Comparison of ENCODE assay signal across 8 cellular contexts in genomic region chr5:72307968-72308852, GRCh38. TPM values are rescaled to one million over a fixed set of nuclear protein-coding genes. Genes with fewer than 3 reads are reported as not detected.
DNase-seq lines count a peak whose midpoint lies in the region; ATAC-seq and TF ChIP-seq lines count a peak whose summit lies in the region.

No MANE protein-coding gene starts in this region.

- H3K4me3 Mint-ChIP-seq in endothelial cell (ENCODE audit: unreplicated experiment) (peak overlapping the region; percentile 87), mesothelial cell of epicardium (peak overlapping the region; percentile 80)

- H3K9ac ChIP-seq in HUES48 (ENCODE audit: low read depth, low read length): peak overlapping the region; percentile 92

- H3K4me3 ChIP-seq in HUES48 (ENCODE audit: low read depth, low read length): peak overlapping the region; percentile 94

- DNase-seq in DMS 273 (lab: John Stamatoyannopoulos, UW; ENCODE audit: unreplicated experiment) (peak; percentile 99), NOMO-1 treated with dmso at 0.1 percent for 144 hours (lab: John Stamatoyannopoulos, UW; ENCODE audit: unreplicated experiment) (peak; percentile 97), endothelial cell (ENCODE audit: low spot score) (peak; percentile 97), mesothelial cell of epicardium (ENCODE audit: low spot score in 2 of 2, unreplicated experiment in 2 of 2) (peak; percentile 95 to 97)
- peak; percentile 95 for DNase-seq in activated CD8-positive, alpha-beta memory T cell treated with anti-CD3 and anti-CD28 coated beads, Interleukin-2, amount 50 U/mL, for 4 hours
- peak; percentile 92 to 94 for DNase-seq in stimulated activated CD8-positive, alpha-beta memory T cell treated with anti-CD3 and anti-CD28 coated beads, Interleukin-15, amount 100 ng/mL, for 4 hours (ENCODE audit: low read depth in 2 of 2)

- TF ChIP-seq CTCF in endothelial cell (IDR thresholded peaks at IDR 0.05; ENCODE audit: unreplicated experiment): peak; percentile 52
- peak; percentile 69 for TF ChIP-seq CTCF in mesothelial cell of epicardium (IDR thresholded peaks at IDR 0.05; ENCODE audit: unreplicated experiment)

- no peaks in the 10 kb centered on the region for H3K27me3 ChIP-seq in HUES48 (ENCODE audit: control insufficient read depth, insufficient read depth, low read length)

- peak overlapping the region; percentile 76 for H3K27ac Mint-ChIP-seq in endothelial cell (ENCODE audit: unreplicated experiment)
- peak overlapping the region; percentile 98 for H3K27ac Mint-ChIP-seq in mesothelial cell of epicardium

- peak; percentile 90 for ATAC-seq in GM21423 (IDR thresholded peaks at IDR 0.05; ENCODE audit: unreplicated experiment)

- peaks cover 41% of the 10 kb centered on the region for H3K36me3 ChIP-seq in HUES48 (ENCODE audit: control insufficient read depth, insufficient read depth, low read length)

- H3K9me3 ChIP-seq in HUES48 (ENCODE audit: control insufficient read depth, insufficient read depth, low read length): no peaks in the 10 kb centered on the region

- H3K27me3 Mint-ChIP-seq in endothelial cell (ENCODE audit: unreplicated experiment) (no peaks in the 10 kb centered on the region), mesothelial cell of epicardium (ENCODE audit: low read depth) (no peaks in the 10 kb centered on the region)

- peak overlapping the region; percentile 96 for H3K27ac ChIP-seq in HUES48 (ENCODE audit: low read depth, low read length)

- H3K4me1 Mint-ChIP-seq in endothelial cell (ENCODE audit: unreplicated experiment): peaks cover 18% of the 10 kb centered on the region
- H3K4me1 Mint-ChIP-seq in mesothelial cell of epicardium: peaks cover 23% of the 10 kb centered on the region

- H3K4me1 ChIP-seq in HUES48 (ENCODE audit: control insufficient read depth, insufficient read depth, low read length): peaks cover 28% of the 10 kb centered on the region

- H3K36me3 Mint-ChIP-seq in endothelial cell (ENCODE audit: low read depth, unreplicated experiment): peaks cover 7% of the 10 kb centered on the region
- peaks cover 25% of the 10 kb centered on the region for H3K36me3 Mint-ChIP-seq in mesothelial cell of epicardium

- H3K9me3 Mint-ChIP-seq in endothelial cell (ENCODE audit: unreplicated experiment) (no peaks in the 10 kb centered on the region), mesothelial cell of epicardium (no peaks in the 10 kb centered on the region)

RNA-seq across cellular contexts. Expression of gene MRPS27, which starts 11.8 kb away (rescaled TPM):
- total RNA-seq in endothelial cell (ENCODE audit: unreplicated experiment) (62.8 TPM), mesothelial cell of epicardium (53.4 to 58.1 TPM (median 56.0 TPM) in 3 replicates)

RNA-seq across cellular contexts. Expression of gene PTCD2, which starts 12.0 kb away (rescaled TPM):
- total RNA-seq in endothelial cell (ENCODE audit: unreplicated experiment) (7.5 TPM), mesothelial cell of epicardium (12.2 to 14.5 TPM (median 13.6 TPM) in 3 replicates)

Comparison
In these comparisons a context has a peak if more than half of its experiments do, and no peak if none do; other contexts are left out.
1. Peak in every context shown above with its lines: DNase-seq, ATAC-seq, H3K4me3 ChIP-seq and H3K27ac ChIP-seq.